1 cellular context compared by ENCODE assay signal in genomic region chr10:83078160-83078559, GRCh38.
A peak's percentile ranks its signal among the peaks of the same experiment; 100 is the strongest.
TF ChIP-seq lines count a peak whose summit lies in the region.

No MANE protein-coding gene starts in this region.

TF ChIP-seq in H1, 55 proteins besides CTCF, POLR2A, EP300 and RAD21:
- TF ChIP-seq MAFK (IDR thresholded peaks at IDR 0.05; ENCODE audit: low read depth, low read length) (0 out of 2 replicates have a peak, but pooled peaks have one; percentile 53), JUND (IDR thresholded peaks at IDR 0.05; ENCODE audit: low read length) (peak; percentile 94), JUN (IDR thresholded peaks at IDR 0.05; ENCODE audit: low read depth, low read length) (peak; percentile 85), TCF12 (IDR thresholded peaks at IDR 0.05; ENCODE audit: low read depth, low read length) (peak; percentile 46; the same call in 1 of the 2 replicates), HDAC6 (IDR thresholded peaks at IDR 0.05; ENCODE audit: low read depth, low read length) (no peak), CHD7 (IDR thresholded peaks at IDR 0.05; ENCODE audit: insufficient replicate concordance, low read length) (peak; percentile 76), SP1 (IDR thresholded peaks at IDR 0.05; ENCODE audit: low read depth, low read length) (peak; percentile 37; the same call in 1 of the 2 replicates), POU5F1 (IDR thresholded peaks at IDR 0.05; ENCODE audit: low read depth, low read length) (no peak)
